In the genomic region with DNA sequence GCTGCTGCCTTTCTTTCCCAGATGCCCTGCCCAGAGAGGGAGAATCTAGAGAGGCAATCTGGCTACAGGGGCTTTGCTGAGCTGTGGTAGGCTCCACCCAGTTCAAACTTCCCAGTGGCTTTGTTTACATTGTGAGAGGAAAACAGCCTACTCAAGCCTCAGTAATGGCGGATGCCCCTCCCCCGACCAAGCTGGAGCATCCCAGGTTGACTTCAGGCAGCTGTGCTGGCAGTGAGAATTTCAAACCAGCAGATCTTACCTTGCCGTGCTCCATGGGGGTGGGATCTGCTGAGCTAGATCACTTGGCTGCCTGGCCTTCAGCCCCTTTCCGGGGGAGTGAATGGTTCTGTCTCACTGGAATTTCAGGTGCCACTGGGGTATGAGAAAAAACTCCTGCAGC, we compare ENCODE assay signal across 18 cellular contexts. TPM values are rescaled to one million over a fixed set of nuclear protein-coding genes. Genes with fewer than 3 reads are reported as not detected.
A peak's percentile ranks its signal among the peaks of the same experiment; 100 is the strongest.
DNase-seq lines count a peak whose midpoint lies in the region; ATAC-seq and TF ChIP-seq lines count a peak whose summit lies in the region.
"Had no signal": no experiment of that assay in that cellular context is flagged by ENCODE, and none has a peak within 500 bp of the region (broad histone marks: within the 10 kb centered on the region; RNA-seq: fewer than 3 reads in every experiment).

No MANE protein-coding gene starts in this region.

- H3K4me3 Mint-ChIP-seq in H9, result no peak overlapping the region; a peak in 1 of 5 replicates
- no peak overlapping the region for H3K4me3 Mint-ChIP-seq in WTC11
- no peak overlapping the region for H3K4me3 Mint-ChIP-seq in activated naive CD4-positive, alpha-beta T cell treated with anti-CD3 and anti-CD28 coated beads for 36 hours

- H3K23me2 ChIP-seq in H9 (ENCODE audit: insufficient read length, low read depth, low read length, poor library complexity, severe bottlenecking), result no peaks in the 10 kb centered on the region

- H2AFZ ChIP-seq in H9 (ENCODE audit: low read length), result no peak overlapping the region

- no peaks in the 10 kb centered on the region for H3K79me1 ChIP-seq in H9 (ENCODE audit: insufficient read depth, low read depth, low read length, poor library complexity, severe bottlenecking)

- intact Hi-C loops in activated naive CD4-positive, alpha-beta T cell treated with anti-CD3 and anti-CD28 coated beads for 36 hours (cut with micrococcal nuclease), result no loop called here

- DNase-seq in DMS 273 (lab: John Stamatoyannopoulos, UW; ENCODE audit: unreplicated experiment) (peak; percentile 12), DMS 273 treated with DMSO at 0.1 percent for 48 hours (lab: John Stamatoyannopoulos, UW) (no peak), H9 (peak; percentile 81), WTC11 (ENCODE audit: low spot score) (peak; percentile 77), left kidney (ENCODE audit: low read depth, low spot score) (peak; percentile 45), C1 segment of cervical spinal cord (lab: John Stamatoyannopoulos, UW) (no peak)
- no peak for DNase-seq in activated naive CD4-positive, alpha-beta T cell treated with anti-CD3 and anti-CD28 coated beads for 36 hours
- DNase-seq: COR-L47, DMS79, Kasumi-1, NCI-H2029, NCI-H526 treated with DMSO at 0.1 percent for 48 hours, Peyer's patch, SHP77 had no signal

- H2BK20ac ChIP-seq in H9 (ENCODE audit: low read depth, low read length, poor library complexity, severe bottlenecking), result no peak overlapping the region

- peaks cover 24 to 30% of the 10 kb centered on the region in 2 experiments for H3K4me1 Mint-ChIP-seq in H9
- peaks cover 52% of the 10 kb centered on the region for H3K4me1 Mint-ChIP-seq in WTC11
- H3K4me1 Mint-ChIP-seq in activated naive CD4-positive, alpha-beta T cell treated with anti-CD3 and anti-CD28 coated beads for 36 hours (ENCODE audit: low read depth), result no peaks in the 10 kb centered on the region

- no peak overlapping the region for H2AK5ac ChIP-seq in H9 (ENCODE audit: insufficient read length, low read length)

- POLR2A ChIA-PET in WTC11 (lab: Charles Lee), result interaction anchor here (0.7 kb wide), 1 partner anchor 53 kb away, joined by 4 read pairs; no protein-coding TSS in a partner anchor

- H2BK120ac ChIP-seq in H9 (ENCODE audit: low read depth, low read length, poor library complexity, severe bottlenecking), result no peak overlapping the region

- H3K4me2 ChIP-seq in H9 (ENCODE audit: insufficient read depth, insufficient read length, low read length), result peak overlapping the region; percentile 22

- H3K4ac ChIP-seq in H9 (ENCODE audit: low read depth, low read length), result no peak overlapping the region

- H4K8ac ChIP-seq in H9 (replicated peaks; ENCODE audit: insufficient read length, low read depth, low read length), result no peak overlapping the region

- H3K9me3 ChIP-seq in H9 (ENCODE audit: control insufficient read depth, low read depth, low read length), result no peaks in the 10 kb centered on the region
- H3K9me3 ChIP-seq: Peyer's patch had no signal

- H3K79me2 ChIP-seq in H9 (ENCODE audit: insufficient read depth, low read length), result peaks cover 3% of the 10 kb centered on the region; the same call in 1 of the 2 replicates

- no peaks in the 10 kb centered on the region; the same call in 1 of the 2 replicates for H3K4me1 ChIP-seq in H9 (ENCODE audit: insufficient read depth, low read length)
- H3K4me1 ChIP-seq: Peyer's patch had no signal

- ATAC-seq in WTC11 (peak; percentile 85), HG03342 (IDR thresholded peaks at IDR 0.05; ENCODE audit: unreplicated experiment) (no peak)

- no CpG with 5 or more reads among the region's 4 CpGs for WGBS in H9 (ENCODE audit: extremely low coverage, insufficient read length, low lambda C conversion rate)

- no peak overlapping the region for H3K9ac ChIP-seq in H9 (ENCODE audit: extremely low read depth, insufficient read length, low read length)

- no peak overlapping the region for H3K56ac ChIP-seq in H9 (ENCODE audit: insufficient read length, low read depth, low read length)

- H3T11ph ChIP-seq in H9 (ENCODE audit: low read length), result no peak overlapping the region

- no peak overlapping the region for H2BK15ac ChIP-seq in H9 (ENCODE audit: low read depth, low read length)

- H3K23ac ChIP-seq in H9 (ENCODE audit: insufficient read length, low read depth, low read length), result no peak overlapping the region

- H3K9me3 Mint-ChIP-seq in H9 (peaks cover 24 to 25% of the 10 kb centered on the region in 2 experiments; a peak in 4 of 5 replicates), WTC11 (peaks cover 43% of the 10 kb centered on the region)
- H3K9me3 Mint-ChIP-seq in activated naive CD4-positive, alpha-beta T cell treated with anti-CD3 and anti-CD28 coated beads for 36 hours, result no peaks in the 10 kb centered on the region

- H2BK12ac ChIP-seq in H9 (ENCODE audit: insufficient read length, low read depth, low read length), result no peak overlapping the region

- H3K27ac Mint-ChIP-seq in H9, result peak overlapping the region; percentile 54 to 83 (median 66); a peak in 4 of 7 replicates
- H3K27ac Mint-ChIP-seq in WTC11, result peak overlapping the region; percentile 21; the same call in 1 of the 2 replicates
- H3K27ac Mint-ChIP-seq in activated naive CD4-positive, alpha-beta T cell treated with anti-CD3 and anti-CD28 coated beads for 36 hours, result no peak overlapping the region

- TF ChIP-seq CTCF in H9 (conservative IDR thresholded peaks at IDR 0.05), result no peak
- TF ChIP-seq CTCF in WTC11 (IDR thresholded peaks at IDR 0.05), result no peak

- no peak overlapping the region for H3K18ac ChIP-seq in H9 (ENCODE audit: insufficient read length, low read depth, low read length)

- no peaks in the 10 kb centered on the region for H3K27me3 Mint-ChIP-seq in H9 (ENCODE audit: low read depth)
- no peaks in the 10 kb centered on the region; the same call in none of the 2 replicates for H3K27me3 Mint-ChIP-seq in WTC11 (ENCODE audit: low read depth)
- no peaks in the 10 kb centered on the region for H3K27me3 Mint-ChIP-seq in activated naive CD4-positive, alpha-beta T cell treated with anti-CD3 and anti-CD28 coated beads for 36 hours (ENCODE audit: low read depth)

- H3K14ac ChIP-seq in H9 (ENCODE audit: insufficient read depth, low read length), result 0 out of 2 replicates have a peak overlapping the region, but pooled peaks have one; percentile 7

- H3K27ac ChIP-seq in H9 (ENCODE audit: insufficient read length, low read depth, low read length), result no peak overlapping the region
- H3K27ac ChIP-seq: 22Rv1, C4-2B, HL-60, Peyer's patch had no signal

- no peak overlapping the region for H2BK5ac ChIP-seq in H9 (ENCODE audit: insufficient read length, low read length)

- no peak overlapping the region for H4K91ac ChIP-seq in H9 (ENCODE audit: insufficient read length, low read depth, low read length)

- H4K5ac ChIP-seq in H9 (ENCODE audit: insufficient read length, low read depth, low read length), result no peak overlapping the region

- CTCF ChIA-PET in WTC11 (lab: Charles Lee), result interaction anchor here (1.0 to 2.6 kb wide), 4 partner anchors 11 to 45 kb away, joined by 3 to 18 read pairs (median 6); partner anchors contain the start of gene BDNF
- CTCF ChIA-PET in activated naive CD4-positive, alpha-beta T cell treated with anti-CD3 and anti-CD28 coated beads for 36 hours (lab: Charles Lee), result interaction anchor here (2.5 kb wide), 1 partner anchor 11 kb away, joined by 6 read pairs; no protein-coding TSS in a partner anchor

- no peaks in the 10 kb centered on the region for H3K27me3 ChIP-seq in H9 (ENCODE audit: insufficient read depth, low read length)
- H3K27me3 ChIP-seq: Peyer's patch had no signal

- H3K36me3 Mint-ChIP-seq in H9 (ENCODE audit: insufficient read depth in 1 of 3, low read depth in 3 of 3) (peaks cover 11 to 39% (median 20%) of the 10 kb centered on the region in 3 experiments), WTC11 (peaks cover 37% of the 10 kb centered on the region)
- H3K36me3 Mint-ChIP-seq in activated naive CD4-positive, alpha-beta T cell treated with anti-CD3 and anti-CD28 coated beads for 36 hours (ENCODE audit: low read depth), result peaks cover 7% of the 10 kb centered on the region

- no peaks in the 10 kb centered on the region for H4K20me1 ChIP-seq in H9 (ENCODE audit: control insufficient read depth, insufficient read depth, insufficient read length)

TF ChIP-seq in WTC11, 78 proteins besides CTCF, POLR2A, EP300 and RAD21 (continues in another document):
- no peak for TF ChIP-seq FOXJ3 (CRISPR knock-in tag; IDR thresholded peaks at IDR 0.05; ENCODE audit: borderline replicate concordance)
- TF ChIP-seq GRHL2 (CRISPR knock-in tag; IDR thresholded peaks at IDR 0.05; ENCODE audit: insufficient replicate concordance, severe bottlenecking), result no peak
- TF ChIP-seq FOXK1 (CRISPR knock-in tag; IDR thresholded peaks at IDR 0.05), result peak; percentile 87
- TF ChIP-seq ZNF423 (CRISPR knock-in tag; IDR thresholded peaks at IDR 0.05), result no peak
- no peak for TF ChIP-seq GABPB1 (CRISPR knock-in tag; IDR thresholded peaks at IDR 0.05)
- TF ChIP-seq, protein P1, sequence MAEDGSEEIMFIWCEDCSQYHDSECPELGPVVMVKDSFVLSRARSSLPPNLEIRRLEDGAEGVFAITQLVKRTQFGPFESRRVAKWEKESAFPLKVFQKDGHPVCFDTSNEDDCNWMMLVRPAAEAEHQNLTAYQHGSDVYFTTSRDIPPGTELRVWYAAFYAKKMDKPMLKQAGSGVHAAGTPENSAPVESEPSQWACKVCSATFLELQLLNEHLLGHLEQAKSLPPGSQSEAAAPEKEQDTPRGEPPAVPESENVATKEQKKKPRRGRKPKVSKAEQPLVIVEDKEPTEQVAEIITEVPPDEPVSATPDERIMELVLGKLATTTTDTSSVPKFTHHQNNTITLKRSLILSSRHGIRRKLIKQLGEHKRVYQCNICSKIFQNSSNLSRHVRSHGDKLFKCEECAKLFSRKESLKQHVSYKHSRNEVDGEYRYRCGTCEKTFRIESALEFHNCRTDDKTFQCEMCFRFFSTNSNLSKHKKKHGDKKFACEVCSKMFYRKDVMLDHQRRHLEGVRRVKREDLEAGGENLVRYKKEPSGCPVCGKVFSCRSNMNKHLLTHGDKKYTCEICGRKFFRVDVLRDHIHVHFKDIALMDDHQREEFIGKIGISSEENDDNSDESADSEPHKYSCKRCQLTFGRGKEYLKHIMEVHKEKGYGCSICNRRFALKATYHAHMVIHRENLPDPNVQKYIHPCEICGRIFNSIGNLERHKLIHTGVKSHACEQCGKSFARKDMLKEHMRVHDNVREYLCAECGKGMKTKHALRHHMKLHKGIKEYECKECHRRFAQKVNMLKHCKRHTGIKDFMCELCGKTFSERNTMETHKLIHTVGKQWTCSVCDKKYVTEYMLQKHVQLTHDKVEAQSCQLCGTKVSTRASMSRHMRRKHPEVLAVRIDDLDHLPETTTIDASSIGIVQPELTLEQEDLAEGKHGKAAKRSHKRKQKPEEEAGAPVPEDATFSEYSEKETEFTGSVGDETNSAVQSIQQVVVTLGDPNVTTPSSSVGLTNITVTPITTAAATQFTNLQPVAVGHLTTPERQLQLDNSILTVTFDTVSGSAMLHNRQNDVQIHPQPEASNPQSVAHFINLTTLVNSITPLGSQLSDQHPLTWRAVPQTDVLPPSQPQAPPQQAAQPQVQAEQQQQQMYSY (CRISPR knock-in tag; IDR thresholded peaks at IDR 0.05), result no peak

RNA-seq across cellular contexts. Expression of gene BDNF, which starts 12.2 kb away (rescaled TPM):
- total RNA-seq in H9 (2021) (2.6 and 2.7 TPM in 2 replicates), WTC11 (2021) (4.6 to 5.0 TPM (median 4.8 TPM) in 3 replicates)
- total RNA-seq in activated naive CD4-positive, alpha-beta T cell treated with anti-CD3 and anti-CD28 coated beads for 36 hours, result not detected

Comparison
In these comparisons a context has a peak if more than half of its experiments do, and no peak if none do; other contexts are left out.
1. DNase-seq: peak in DMS 273 (single experiment), H9 (single experiment), WTC11 (single experiment) and left kidney (single experiment); none in DMS 273 treated with DMSO at 0.1 percent for 48 hours (single experiment), C1 segment of cervical spinal cord (0 of 14) and activated naive CD4-positive, alpha-beta T cell treated with anti-CD3 and anti-CD28 coated beads for 36 hours (single experiment).